ENCODE assay signal across 1 cellular context in the genomic region with DNA sequence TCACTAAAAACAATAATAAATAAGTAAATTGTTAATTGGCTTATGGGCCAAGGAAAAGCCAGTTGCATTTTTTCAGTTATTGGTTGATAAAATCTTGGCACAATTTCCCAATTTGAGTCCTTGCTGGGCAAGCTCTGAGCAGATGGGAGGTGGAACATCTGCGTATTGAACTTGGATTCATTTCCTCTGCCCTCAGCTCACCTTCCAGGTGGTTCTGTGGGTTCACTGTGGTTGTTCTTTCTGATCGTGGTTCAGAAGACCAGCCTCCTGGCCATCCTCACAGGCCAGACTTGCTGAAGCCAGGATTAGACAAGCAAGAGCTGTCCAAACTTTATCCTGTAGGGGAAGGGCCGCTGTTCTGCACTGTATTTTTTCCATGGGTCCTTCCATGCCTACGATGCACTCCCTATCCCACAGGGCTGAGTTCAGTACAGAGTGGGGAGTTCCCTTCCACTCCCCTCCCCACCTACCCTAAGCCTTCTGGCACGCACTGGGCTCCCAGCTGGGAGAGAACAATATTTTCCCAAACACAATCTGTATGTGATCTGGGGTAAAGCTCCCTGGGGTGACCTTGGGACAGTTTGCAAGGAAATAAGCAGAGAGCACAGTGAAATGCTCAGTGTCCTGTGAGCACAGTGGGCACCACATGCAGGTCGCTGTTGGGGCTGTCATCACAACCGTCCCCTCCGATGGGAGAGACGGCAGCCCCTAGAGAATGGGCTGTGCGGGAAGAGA.
TF ChIP-seq lines count a peak whose summit lies in the region.

No MANE protein-coding gene starts in this region.

TF ChIP-seq in H1, 55 proteins besides CTCF, POLR2A, EP300 and RAD21:
- TF ChIP-seq, protein P1, sequence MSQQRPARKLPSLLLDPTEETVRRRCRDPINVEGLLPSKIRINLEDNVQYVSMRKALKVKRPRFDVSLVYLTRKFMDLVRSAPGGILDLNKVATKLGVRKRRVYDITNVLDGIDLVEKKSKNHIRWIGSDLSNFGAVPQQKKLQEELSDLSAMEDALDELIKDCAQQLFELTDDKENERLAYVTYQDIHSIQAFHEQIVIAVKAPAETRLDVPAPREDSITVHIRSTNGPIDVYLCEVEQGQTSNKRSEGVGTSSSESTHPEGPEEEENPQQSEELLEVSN (IDR thresholded peaks at IDR 0.05) = no peak
